In the genomic region with DNA sequence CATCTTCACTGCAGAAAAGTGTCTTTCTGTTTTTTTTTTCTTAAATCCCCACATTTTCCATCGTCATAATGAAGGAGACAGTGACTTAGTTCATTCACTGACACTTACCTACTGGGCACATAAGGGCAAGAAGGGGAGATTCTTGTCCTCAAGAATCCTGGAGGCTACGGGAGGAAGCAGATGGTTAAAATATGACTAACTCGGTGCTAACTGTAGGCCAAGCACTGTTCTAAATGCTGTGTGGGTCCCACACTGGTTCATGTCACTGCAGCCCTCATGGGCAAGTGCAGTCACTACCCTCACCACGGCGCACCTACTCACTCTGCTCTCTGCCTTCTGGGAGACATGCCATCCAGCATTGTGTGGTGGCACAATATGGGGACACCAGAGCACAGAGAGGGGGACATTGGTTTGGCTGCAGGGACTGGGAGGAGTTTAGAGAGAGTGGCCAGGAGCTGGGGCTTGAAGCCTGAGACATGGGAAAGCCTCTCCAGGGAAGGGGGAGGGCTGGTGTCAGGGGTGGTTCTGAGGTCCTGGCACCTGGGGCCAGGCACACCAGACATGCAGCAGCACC, we compare ENCODE assay signal across 34 cellular contexts.
"Had no signal": no experiment of that assay in that cellular context is flagged by ENCODE, and none has a peak within 500 bp of the region (broad histone marks: within the 10 kb centered on the region; RNA-seq: fewer than 3 reads in every experiment).

No MANE protein-coding gene starts in this region.

- H3K36me3 Mint-ChIP-seq: activated CD4-positive, alpha-beta memory T cell treated with anti-CD3 and anti-CD28 coated beads for 36 hours; activated CD8-positive, alpha-beta memory T cell treated with anti-CD3 and anti-CD28 coated beads, Interleukin-2, amount 10 ng/mL, durations not matched to agents 7 days and 5 days; activated naive CD8-positive, alpha-beta T cell had no signal

- H3K36me3 ChIP-seq: brain microvascular endothelial cell, esophagus muscularis mucosa, gastrocnemius medialis had no signal

- H3K9me3 Mint-ChIP-seq: activated CD4-positive, alpha-beta memory T cell treated with anti-CD3 and anti-CD28 coated beads for 36 hours; activated CD4-positive, alpha-beta T cell treated with anti-CD3 and anti-CD28 coated beads, Interleukin-2, amount 10 ng/mL, durations not matched to agents 24 days and 14 days; activated T-cell treated with anti-CD3 and anti-CD28 coated beads, Interleukin-2, amount 50 U/mL, for 24 hours; activated T-cell treated with anti-CD3 and anti-CD28 coated beads, Interleukin-2, amount 50 U/mL, for 72 hours; central memory CD8-positive, alpha-beta T cell; dendritic cell treated with granulocyte-macrophage colony-stimulating factor and Interleukin-4, amounts not matched to agents 40 ng/mL and 50 ng/mL, for 4 days; T-helper 2 cell treated with Interferon-gamma antibody and Interleukin-4, amounts not matched to agents 5 μg/mL and 100 μg/mL, for 36 hours had no signal

- H3K4me1 ChIP-seq: esophagus muscularis mucosa, foreskin keratinocyte had no signal

- H3K9me3 ChIP-seq: esophagus muscularis mucosa, gastrocnemius medialis had no signal

- H3K27ac ChIP-seq: brain microvascular endothelial cell, coronary artery, dorsolateral prefrontal cortex, esophagus muscularis mucosa, foreskin keratinocyte, gastrocnemius medialis had no signal

- H3K4me3 ChIP-seq: coronary artery, dorsolateral prefrontal cortex, esophagus muscularis mucosa, gastrocnemius medialis had no signal

- DNase-seq: activated CD4-positive, alpha-beta memory T cell treated with anti-CD3 and anti-CD28 coated beads for 36 hours; activated CD4-positive, alpha-beta T cell treated with anti-CD3 and anti-CD28 coated beads for 36 hours; activated CD4-positive, alpha-beta T cell treated with anti-CD3 and anti-CD28 coated beads, Interleukin-2, amount 10 ng/mL, durations not matched to agents 24 days and 14 days; activated CD4-positive, CD25-positive, alpha-beta regulatory T cell; activated CD4-positive, CD25-positive, alpha-beta regulatory T cell treated with anti-CD3 and anti-CD28 coated beads, Interleukin-2, amount 50 U/mL, for 72 hours; activated CD8-positive, alpha-beta memory T cell treated with anti-CD3 and anti-CD28 coated beads, Interleukin-2, amount 10 ng/mL, durations not matched to agents 7 days and 5 days; activated CD8-positive, alpha-beta memory T cell treated with anti-CD3 and anti-CD28 coated beads, Interleukin-2, amount 50 U/mL, for 4 hours; activated CD8-positive, alpha-beta T cell treated with anti-CD3 and anti-CD28 coated beads, Interleukin-2, amount 10 ng/mL, durations not matched to agents 7 days and 5 days; activated effector memory CD4-positive, alpha-beta T cell treated with Interleukin-2 at 50 U/mL for 16 hours; activated gamma-delta T cell treated with Interleukin-2 at 50 U/mL for 16 hours; activated naive CD4-positive, alpha-beta T cell treated with anti-CD3 and anti-CD28 coated beads, Interleukin-2, amount 50 U/mL, for 16 hours; activated naive CD4-positive, alpha-beta T cell treated with Interleukin-2 at 50 U/mL for 16 hours; activated T-cell treated with anti-CD3 and anti-CD28 coated beads for 4 hours; activated T-cell treated with anti-CD3 and anti-CD28 coated beads, Interleukin-2, amount 50 U/mL, for 24 hours; activated T-cell treated with anti-CD3 and anti-CD28 coated beads, Interleukin-2, amount 50 U/mL, for 72 hours; amniotic stem cell; anterior cingulate cortex; brain microvascular endothelial cell; dorsolateral prefrontal cortex; effector CD4-positive, alpha-beta T cell; effector memory CD8-positive, alpha-beta T cell; erythroblast; foreskin keratinocyte; gastrocnemius medialis; glutamatergic neuron; T-helper 1 cell; T-helper 17 cell; T1000 had no signal

- H3K27me3 Mint-ChIP-seq: activated CD4-positive, alpha-beta memory T cell treated with anti-CD3 and anti-CD28 coated beads for 36 hours; activated CD4-positive, alpha-beta T cell treated with anti-CD3 and anti-CD28 coated beads for 36 hours; activated CD4-positive, alpha-beta T cell treated with anti-CD3 and anti-CD28 coated beads, Interleukin-2, amount 10 ng/mL, durations not matched to agents 24 days and 14 days; activated CD8-positive, alpha-beta memory T cell treated with anti-CD3 and anti-CD28 coated beads, Interleukin-2, amount 10 ng/mL, durations not matched to agents 7 days and 5 days; activated T-cell treated with anti-CD3 and anti-CD28 coated beads, Interleukin-2, amount 50 U/mL, for 24 hours; central memory CD8-positive, alpha-beta T cell; effector memory CD8-positive, alpha-beta T cell; T-helper 17 cell had no signal

- H3K27me3 ChIP-seq: brain microvascular endothelial cell, foreskin keratinocyte, gastrocnemius medialis had no signal

- H3K4me1 Mint-ChIP-seq: activated CD4-positive, alpha-beta T cell treated with anti-CD3 and anti-CD28 coated beads for 36 hours; activated CD4-positive, alpha-beta T cell treated with anti-CD3 and anti-CD28 coated beads, Interleukin-2, amount 10 ng/mL, durations not matched to agents 24 days and 14 days; activated CD8-positive, alpha-beta memory T cell treated with anti-CD3 and anti-CD28 coated beads, Interleukin-2, amount 10 ng/mL, durations not matched to agents 7 days and 5 days; central memory CD8-positive, alpha-beta T cell; T-helper 17 cell had no signal

- ATAC-seq: activated CD4-positive, alpha-beta T cell treated with anti-CD3 and anti-CD28 coated beads for 36 hours; activated CD8-positive, alpha-beta memory T cell treated with anti-CD3 and anti-CD28 coated beads, Interleukin-2, amount 10 ng/mL, durations not matched to agents 7 days and 5 days; activated CD8-positive, alpha-beta T cell treated with anti-CD3 and anti-CD28 coated beads, Interleukin-2, amount 10 ng/mL, durations not matched to agents 7 days and 5 days; activated T-cell treated with anti-CD3 and anti-CD28 coated beads, Interleukin-2, amount 50 U/mL, for 72 hours; effector memory CD8-positive, alpha-beta T cell; foreskin keratinocyte; gastrocnemius medialis; T-helper 17 cell had no signal

- H3K27ac Mint-ChIP-seq: activated CD4-positive, alpha-beta memory T cell treated with anti-CD3 and anti-CD28 coated beads for 36 hours; activated CD4-positive, alpha-beta T cell treated with anti-CD3 and anti-CD28 coated beads for 36 hours; activated CD4-positive, alpha-beta T cell treated with anti-CD3 and anti-CD28 coated beads, Interleukin-2, amount 10 ng/mL, durations not matched to agents 24 days and 14 days; activated CD8-positive, alpha-beta memory T cell treated with anti-CD3 and anti-CD28 coated beads, Interleukin-2, amount 10 ng/mL, durations not matched to agents 7 days and 5 days; activated CD8-positive, alpha-beta T cell treated with anti-CD3 and anti-CD28 coated beads, Interleukin-2, amount 10 ng/mL, durations not matched to agents 7 days and 5 days; activated naive CD8-positive, alpha-beta T cell; activated T-cell treated with anti-CD3 and anti-CD28 coated beads, Interleukin-2, amount 50 U/mL, for 24 hours; activated T-cell treated with anti-CD3 and anti-CD28 coated beads, Interleukin-2, amount 50 U/mL, for 72 hours; dendritic cell treated with granulocyte-macrophage colony-stimulating factor and Interleukin-4, amounts not matched to agents 40 ng/mL and 50 ng/mL, for 4 days; effector memory CD8-positive, alpha-beta T cell; T-helper 17 cell; T-helper 2 cell treated with Interferon-gamma antibody and Interleukin-4, amounts not matched to agents 5 μg/mL and 100 μg/mL, for 36 hours had no signal

- H3K4me3 Mint-ChIP-seq: activated CD4-positive, alpha-beta memory T cell treated with anti-CD3 and anti-CD28 coated beads for 36 hours; activated CD4-positive, alpha-beta T cell treated with anti-CD3 and anti-CD28 coated beads for 36 hours; activated CD4-positive, alpha-beta T cell treated with anti-CD3 and anti-CD28 coated beads, Interleukin-2, amount 10 ng/mL, durations not matched to agents 24 days and 14 days; activated CD8-positive, alpha-beta memory T cell treated with anti-CD3 and anti-CD28 coated beads, Interleukin-2, amount 10 ng/mL, durations not matched to agents 7 days and 5 days; activated CD8-positive, alpha-beta T cell treated with anti-CD3 and anti-CD28 coated beads, Interleukin-2, amount 10 ng/mL, durations not matched to agents 7 days and 5 days; activated naive CD8-positive, alpha-beta T cell; activated T-cell treated with anti-CD3 and anti-CD28 coated beads, Interleukin-2, amount 50 U/mL, for 24 hours; activated T-cell treated with anti-CD3 and anti-CD28 coated beads, Interleukin-2, amount 50 U/mL, for 72 hours; central memory CD8-positive, alpha-beta T cell; dendritic cell treated with granulocyte-macrophage colony-stimulating factor and Interleukin-4, amounts not matched to agents 40 ng/mL and 50 ng/mL, for 4 days; effector memory CD8-positive, alpha-beta T cell; T-helper 17 cell; T-helper 2 cell treated with Interferon-gamma antibody and Interleukin-4, amounts not matched to agents 5 μg/mL and 100 μg/mL, for 36 hours had no signal
